Comparison of ENCODE assay signal across 16 cellular contexts in the genomic region with DNA sequence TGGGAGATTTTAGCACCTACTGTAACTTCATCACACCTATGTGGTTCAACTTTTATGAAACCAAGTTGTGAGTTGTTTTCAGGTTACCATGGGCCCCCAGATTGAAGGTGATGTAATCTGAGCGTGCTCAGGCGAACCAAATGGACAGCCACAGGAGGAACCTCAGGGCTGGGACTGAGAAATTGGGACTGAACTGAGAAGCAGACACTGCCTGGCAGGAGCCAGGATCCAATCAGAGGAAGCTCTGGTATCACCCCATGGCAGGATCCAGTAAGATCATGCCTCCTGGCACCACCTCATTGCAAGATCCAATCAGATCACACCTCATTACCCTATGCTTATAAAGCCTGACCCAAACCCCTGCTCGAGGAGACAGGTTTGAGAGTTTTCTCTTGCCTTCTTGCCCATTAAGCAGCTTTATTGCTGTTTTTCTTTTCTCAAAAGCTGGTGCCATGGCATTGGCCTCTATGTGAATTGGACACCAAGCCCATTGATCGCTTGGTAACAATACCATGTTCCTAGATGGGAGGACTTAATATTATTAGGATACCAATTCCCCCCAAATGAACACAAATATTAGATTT. TPM values are rescaled to one million over a fixed set of nuclear protein-coding genes. Genes with fewer than 3 reads are reported as not detected.
DNase-seq lines count a peak whose midpoint lies in the region; ATAC-seq, FAIRE-seq and TF ChIP-seq lines count a peak whose summit lies in the region.
"Had no signal": no experiment of that assay in that cellular context is flagged by ENCODE, and none has a peak within 500 bp of the region (broad histone marks: within the 10 kb centered on the region; RNA-seq: fewer than 3 reads in every experiment).

No MANE protein-coding gene starts in this region.

- H2AFZ ChIP-seq in astrocyte (ENCODE audit: low read depth, low read length) = no peak overlapping the region

- DNase-seq in activated CD8-positive, alpha-beta memory T cell treated with anti-CD3 and anti-CD28 coated beads, Interleukin-2, amount 10 ng/mL, durations not matched to agents 7 days and 5 days = peak; percentile 37
- no peak for DNase-seq in activated CD8-positive, alpha-beta memory T cell treated with anti-CD3 and anti-CD28 coated beads, Interleukin-2, amount 50 U/mL, for 4 hours
- DNase-seq in NOMO-1 (lab: John Stamatoyannopoulos, UW; ENCODE audit: unreplicated experiment in 2 of 2) (peak; percentile 36 to 49), astrocyte (ENCODE audit: low read depth) (no peak), mucosa of gallbladder (ENCODE audit: low spot score) (no peak), NCI-H446 (lab: John Stamatoyannopoulos, UW) (no peak)
- no peak for DNase-seq in stimulated activated naive B cell treated with anti-CD40 and anti-IgM and Interleukin-4, amounts not matched to agents 10 μg/mL and 1 μg/mL and 100 μg/mL, for 72 hours
- DNase-seq: body of pancreas; effector CD4-positive, alpha-beta T cell; foreskin fibroblast; NCI-H187 treated with DMSO at 0.1 percent for 48 hours; NCI-H526 treated with DMSO at 0.1 percent for 48 hours; T-helper 9 cell had no signal

- peak overlapping the region; percentile 10 for H3K4me2 ChIP-seq in astrocyte (ENCODE audit: low read length)
- H3K4me2 ChIP-seq: smooth muscle cell had no signal

- H3K27me3 Mint-ChIP-seq in activated CD8-positive, alpha-beta memory T cell treated with anti-CD3 and anti-CD28 coated beads, Interleukin-2, amount 10 ng/mL, durations not matched to agents 7 days and 5 days = no peaks in the 10 kb centered on the region
- H3K27me3 Mint-ChIP-seq in astrocyte (ENCODE audit: low read depth, unreplicated experiment) = peaks cover 7% of the 10 kb centered on the region
- H3K27me3 Mint-ChIP-seq in stimulated activated naive B cell treated with anti-CD40 and anti-IgM and Interleukin-4, amounts not matched to agents 10 μg/mL and 1 μg/mL and 100 μg/mL, for 72 hours = no peaks in the 10 kb centered on the region
- H3K27me3 Mint-ChIP-seq: IgD-negative memory B cell had no signal

- CTCF ChIA-PET in activated CD8-positive, alpha-beta memory T cell treated with anti-CD3 and anti-CD28 coated beads, Interleukin-2, amount 10 ng/mL, durations not matched to agents 7 days and 5 days (lab: Charles Lee) = no interaction called here

- H3K4me1 Mint-ChIP-seq in activated CD8-positive, alpha-beta memory T cell treated with anti-CD3 and anti-CD28 coated beads, Interleukin-2, amount 10 ng/mL, durations not matched to agents 7 days and 5 days = peaks cover 37% of the 10 kb centered on the region
- peaks cover 42% of the 10 kb centered on the region for H3K4me1 Mint-ChIP-seq in astrocyte (ENCODE audit: low read depth, unreplicated experiment)
- peaks cover 40 to 65% of the 10 kb centered on the region in 2 donors for H3K4me1 Mint-ChIP-seq in stimulated activated naive B cell treated with anti-CD40 and anti-IgM and Interleukin-4, amounts not matched to agents 10 μg/mL and 1 μg/mL and 100 μg/mL, for 72 hours

- no peak overlapping the region for H3K27ac ChIP-seq in astrocyte (ENCODE audit: low read depth, low read length)
- H3K27ac ChIP-seq: body of pancreas had no signal

- peaks cover 9% of the 10 kb centered on the region for H3K4me1 ChIP-seq in astrocyte (ENCODE audit: insufficient read depth, low read length)

- H3K4me3 Mint-ChIP-seq in activated CD8-positive, alpha-beta memory T cell treated with anti-CD3 and anti-CD28 coated beads, Interleukin-2, amount 10 ng/mL, durations not matched to agents 7 days and 5 days = no peak overlapping the region
- no peak overlapping the region for H3K4me3 Mint-ChIP-seq in astrocyte (ENCODE audit: unreplicated experiment)
- H3K4me3 Mint-ChIP-seq in stimulated activated naive B cell treated with anti-CD40 and anti-IgM and Interleukin-4, amounts not matched to agents 10 μg/mL and 1 μg/mL and 100 μg/mL, for 72 hours = no peak overlapping the region

- ATAC-seq in activated CD8-positive, alpha-beta memory T cell treated with anti-CD3 and anti-CD28 coated beads, Interleukin-2, amount 10 ng/mL, durations not matched to agents 7 days and 5 days = no peak
- ATAC-seq in stimulated activated naive B cell treated with anti-CD40 and anti-IgM and Interleukin-4, amounts not matched to agents 10 μg/mL and 1 μg/mL and 100 μg/mL, for 72 hours (replicated peaks) = no peak
- ATAC-seq in HG03095 (IDR thresholded peaks at IDR 0.05; ENCODE audit: unreplicated experiment) = no peak
- ATAC-seq: body of pancreas had no signal

- no peaks in the 10 kb centered on the region for H3K79me2 ChIP-seq in astrocyte (ENCODE audit: insufficient read depth, low read length)

- H3K9me3 ChIP-seq in astrocyte (ENCODE audit: insufficient read depth, low read depth, low read length) = no peaks in the 10 kb centered on the region
- H3K9me3 ChIP-seq: body of pancreas had no signal

- H3K27ac Mint-ChIP-seq in activated CD8-positive, alpha-beta memory T cell treated with anti-CD3 and anti-CD28 coated beads, Interleukin-2, amount 10 ng/mL, durations not matched to agents 7 days and 5 days = no peak overlapping the region
- H3K27ac Mint-ChIP-seq in astrocyte (ENCODE audit: unreplicated experiment) = no peak overlapping the region
- peak overlapping the region; percentile 42 for H3K27ac Mint-ChIP-seq in stimulated activated naive B cell treated with anti-CD40 and anti-IgM and Interleukin-4, amounts not matched to agents 10 μg/mL and 1 μg/mL and 100 μg/mL, for 72 hours

- peaks cover 5% of the 10 kb centered on the region for H3K36me3 Mint-ChIP-seq in activated CD8-positive, alpha-beta memory T cell treated with anti-CD3 and anti-CD28 coated beads, Interleukin-2, amount 10 ng/mL, durations not matched to agents 7 days and 5 days
- H3K36me3 Mint-ChIP-seq in astrocyte (ENCODE audit: low read depth, unreplicated experiment) = no peaks in the 10 kb centered on the region
- H3K36me3 Mint-ChIP-seq in stimulated activated naive B cell treated with anti-CD40 and anti-IgM and Interleukin-4, amounts not matched to agents 10 μg/mL and 1 μg/mL and 100 μg/mL, for 72 hours = peaks cover 0 to 2% of the 10 kb centered on the region in 2 donors
- H3K36me3 Mint-ChIP-seq: IgD-negative memory B cell had no signal

- H4K20me1 ChIP-seq in astrocyte (ENCODE audit: insufficient read depth, low read length) = no peaks in the 10 kb centered on the region

- no peak overlapping the region for H3K9ac ChIP-seq in astrocyte (ENCODE audit: low read length)

- TF ChIP-seq CTCF in astrocyte (IDR thresholded peaks at IDR 0.05; ENCODE audit: insufficient read depth, low read depth, low read length) = no peak

- no peaks in the 10 kb centered on the region for H3K36me3 ChIP-seq in astrocyte (ENCODE audit: insufficient read depth, low read length)

- H3K4me3 ChIP-seq in astrocyte (ENCODE audit: insufficient read depth, low read depth, low read length) = no peak overlapping the region
- H3K4me3 ChIP-seq: body of pancreas, smooth muscle cell had no signal

- no peaks in the 10 kb centered on the region for H3K27me3 ChIP-seq in astrocyte (ENCODE audit: insufficient read depth, low read length)
- H3K27me3 ChIP-seq: body of pancreas had no signal

- no peak for FAIRE-seq in astrocyte (lab: Jason Lieb, UNC)

- H3K9me3 Mint-ChIP-seq in activated CD8-positive, alpha-beta memory T cell treated with anti-CD3 and anti-CD28 coated beads, Interleukin-2, amount 10 ng/mL, durations not matched to agents 7 days and 5 days (ENCODE audit: low read depth) = no peaks in the 10 kb centered on the region
- H3K9me3 Mint-ChIP-seq in astrocyte (ENCODE audit: unreplicated experiment) = peaks cover 5% of the 10 kb centered on the region
- H3K9me3 Mint-ChIP-seq in stimulated activated naive B cell treated with anti-CD40 and anti-IgM and Interleukin-4, amounts not matched to agents 10 μg/mL and 1 μg/mL and 100 μg/mL, for 72 hours = no peaks in the 10 kb centered on the region

RNA-seq across cellular contexts. Expression of a gene that starts 43.2 kb away (rescaled TPM):
- total RNA-seq in activated CD8-positive, alpha-beta memory T cell treated with anti-CD3 and anti-CD28 coated beads, Interleukin-2, amount 10 ng/mL, durations not matched to agents 7 days and 5 days = under 1 TPM in 1 of 2 experiments, not detected in 1; 0.45 TPM
- 2.2 and 6.1 TPM in 2 replicates for total RNA-seq in astrocyte
- total RNA-seq in mucosa of gallbladder = 0.52 TPM

Comparison
In these comparisons a context has a peak if more than half of its experiments do, and no peak if none do; other contexts are left out.
1. DNase-seq: peak in activated CD8-positive, alpha-beta memory T cell treated with anti-CD3 and anti-CD28 coated beads, Interleukin-2, amount 10 ng/mL, durations not matched to agents 7 days and 5 days (single experiment) and NOMO-1 (2 of 2); none in activated CD8-positive, alpha-beta memory T cell treated with anti-CD3 and anti-CD28 coated beads, Interleukin-2, amount 50 U/mL, for 4 hours (single experiment), astrocyte (single experiment), stimulated activated naive B cell treated with anti-CD40 and anti-IgM and Interleukin-4, amounts not matched to agents 10 μg/mL and 1 μg/mL and 100 μg/mL, for 72 hours (single experiment), mucosa of gallbladder (single experiment) and NCI-H446 (0 of 2).